Comparison of ENCODE assay signal across 1 cellular context in the genomic region with DNA sequence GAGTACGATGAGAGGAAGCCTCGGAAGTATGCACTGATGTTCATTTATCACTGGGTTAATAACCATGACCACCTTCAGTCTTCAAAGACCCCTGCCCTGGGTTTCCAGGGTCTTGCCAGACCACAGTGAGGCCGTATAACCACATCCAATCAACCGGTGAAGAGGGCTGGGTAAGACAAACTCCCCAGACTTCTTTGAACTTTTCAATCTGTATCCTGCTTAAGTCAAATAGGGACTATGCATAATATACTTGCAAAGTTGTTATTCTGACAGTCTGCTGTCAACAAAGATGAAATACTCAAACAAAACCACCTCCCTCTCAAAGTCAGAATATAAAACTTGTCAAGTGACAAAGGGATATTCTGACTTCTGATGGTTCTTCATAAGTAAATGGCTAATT.
TF ChIP-seq lines count a peak whose summit lies in the region.

No MANE protein-coding gene starts in this region.

TF ChIP-seq in GM23338, 12 proteins besides CTCF, POLR2A, EP300 and RAD21 (continued from another document):
- TF ChIP-seq, protein P1, sequence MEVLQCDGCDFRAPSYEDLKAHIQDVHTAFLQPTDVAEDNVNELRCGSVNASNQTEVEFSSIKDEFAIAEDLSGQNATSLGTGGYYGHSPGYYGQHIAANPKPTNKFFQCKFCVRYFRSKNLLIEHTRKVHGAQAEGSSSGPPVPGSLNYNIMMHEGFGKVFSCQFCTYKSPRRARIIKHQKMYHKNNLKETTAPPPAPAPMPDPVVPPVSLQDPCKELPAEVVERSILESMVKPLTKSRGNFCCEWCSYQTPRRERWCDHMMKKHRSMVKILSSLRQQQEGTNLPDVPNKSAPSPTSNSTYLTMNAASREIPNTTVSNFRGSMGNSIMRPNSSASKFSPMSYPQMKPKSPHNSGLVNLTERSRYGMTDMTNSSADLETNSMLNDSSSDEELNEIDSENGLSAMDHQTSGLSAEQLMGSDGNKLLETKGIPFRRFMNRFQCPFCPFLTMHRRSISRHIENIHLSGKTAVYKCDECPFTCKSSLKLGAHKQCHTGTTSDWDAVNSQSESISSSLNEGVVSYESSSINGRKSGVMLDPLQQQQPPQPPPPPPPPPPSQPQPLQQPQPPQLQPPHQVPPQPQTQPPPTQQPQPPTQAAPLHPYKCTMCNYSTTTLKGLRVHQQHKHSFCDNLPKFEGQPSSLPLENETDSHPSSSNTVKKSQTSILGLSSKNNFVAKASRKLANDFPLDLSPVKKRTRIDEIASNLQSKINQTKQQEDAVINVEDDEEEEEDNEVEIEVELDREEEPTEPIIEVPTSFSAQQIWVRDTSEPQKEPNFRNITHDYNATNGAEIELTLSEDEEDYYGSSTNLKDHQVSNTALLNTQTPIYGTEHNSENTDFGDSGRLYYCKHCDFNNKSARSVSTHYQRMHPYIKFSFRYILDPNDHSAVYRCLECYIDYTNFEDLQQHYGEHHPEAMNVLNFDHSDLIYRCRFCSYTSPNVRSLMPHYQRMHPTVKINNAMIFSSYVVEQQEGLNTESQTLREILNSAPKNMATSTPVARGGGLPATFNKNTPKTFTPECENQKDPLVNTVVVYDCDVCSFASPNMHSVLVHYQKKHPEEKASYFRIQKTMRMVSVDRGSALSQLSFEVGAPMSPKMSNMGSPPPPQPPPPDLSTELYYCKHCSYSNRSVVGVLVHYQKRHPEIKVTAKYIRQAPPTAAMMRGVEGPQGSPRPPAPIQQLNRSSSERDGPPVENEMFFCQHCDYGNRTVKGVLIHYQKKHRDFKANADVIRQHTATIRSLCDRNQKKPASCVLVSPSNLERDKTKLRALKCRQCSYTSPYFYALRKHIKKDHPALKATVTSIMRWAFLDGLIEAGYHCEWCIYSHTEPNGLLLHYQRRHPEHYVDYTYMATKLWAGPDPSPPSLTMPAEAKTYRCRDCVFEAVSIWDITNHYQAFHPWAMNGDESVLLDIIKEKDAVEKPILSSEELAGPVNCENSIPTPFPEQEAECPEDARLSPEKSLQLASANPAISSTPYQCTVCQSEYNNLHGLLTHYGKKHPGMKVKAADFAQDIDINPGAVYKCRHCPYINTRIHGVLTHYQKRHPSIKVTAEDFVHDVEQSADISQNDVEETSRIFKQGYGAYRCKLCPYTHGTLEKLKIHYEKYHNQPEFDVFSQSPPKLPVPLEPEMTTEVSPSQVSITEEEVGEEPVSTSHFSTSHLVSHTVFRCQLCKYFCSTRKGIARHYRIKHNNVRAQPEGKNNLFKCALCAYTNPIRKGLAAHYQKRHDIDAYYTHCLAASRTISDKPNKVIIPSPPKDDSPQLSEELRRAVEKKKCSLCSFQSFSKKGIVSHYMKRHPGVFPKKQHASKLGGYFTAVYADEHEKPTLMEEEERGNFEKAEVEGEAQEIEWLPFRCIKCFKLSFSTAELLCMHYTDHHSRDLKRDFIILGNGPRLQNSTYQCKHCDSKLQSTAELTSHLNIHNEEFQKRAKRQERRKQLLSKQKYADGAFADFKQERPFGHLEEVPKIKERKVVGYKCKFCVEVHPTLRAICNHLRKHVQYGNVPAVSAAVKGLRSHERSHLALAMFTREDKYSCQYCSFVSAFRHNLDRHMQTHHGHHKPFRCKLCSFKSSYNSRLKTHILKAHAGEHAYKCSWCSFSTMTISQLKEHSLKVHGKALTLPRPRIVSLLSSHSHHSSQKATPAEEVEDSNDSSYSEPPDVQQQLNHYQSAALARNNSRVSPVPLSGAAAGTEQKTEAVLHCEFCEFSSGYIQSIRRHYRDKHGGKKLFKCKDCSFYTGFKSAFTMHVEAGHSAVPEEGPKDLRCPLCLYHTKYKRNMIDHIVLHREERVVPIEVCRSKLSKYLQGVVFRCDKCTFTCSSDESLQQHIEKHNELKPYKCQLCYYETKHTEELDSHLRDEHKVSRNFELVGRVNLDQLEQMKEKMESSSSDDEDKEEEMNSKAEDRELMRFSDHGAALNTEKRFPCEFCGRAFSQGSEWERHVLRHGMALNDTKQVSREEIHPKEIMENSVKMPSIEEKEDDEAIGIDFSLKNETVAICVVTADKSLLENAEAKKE (CRISPR knock-in tag; IDR thresholded peaks at IDR 0.05) = no peak
- TF ChIP-seq EZH2phosphoT487 (IDR thresholded peaks at IDR 0.05; ENCODE audit: unreplicated experiment) = no peak
- TF ChIP-seq, protein P2, sequence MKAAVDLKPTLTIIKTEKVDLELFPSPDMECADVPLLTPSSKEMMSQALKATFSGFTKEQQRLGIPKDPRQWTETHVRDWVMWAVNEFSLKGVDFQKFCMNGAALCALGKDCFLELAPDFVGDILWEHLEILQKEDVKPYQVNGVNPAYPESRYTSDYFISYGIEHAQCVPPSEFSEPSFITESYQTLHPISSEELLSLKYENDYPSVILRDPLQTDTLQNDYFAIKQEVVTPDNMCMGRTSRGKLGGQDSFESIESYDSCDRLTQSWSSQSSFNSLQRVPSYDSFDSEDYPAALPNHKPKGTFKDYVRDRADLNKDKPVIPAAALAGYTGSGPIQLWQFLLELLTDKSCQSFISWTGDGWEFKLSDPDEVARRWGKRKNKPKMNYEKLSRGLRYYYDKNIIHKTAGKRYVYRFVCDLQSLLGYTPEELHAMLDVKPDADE (IDR thresholded peaks at IDR 0.05) = no peak
- TF ChIP-seq STAT1 (IDR thresholded peaks at IDR 0.05; ENCODE audit: unreplicated experiment) = no peak
- TF ChIP-seq, protein P3, sequence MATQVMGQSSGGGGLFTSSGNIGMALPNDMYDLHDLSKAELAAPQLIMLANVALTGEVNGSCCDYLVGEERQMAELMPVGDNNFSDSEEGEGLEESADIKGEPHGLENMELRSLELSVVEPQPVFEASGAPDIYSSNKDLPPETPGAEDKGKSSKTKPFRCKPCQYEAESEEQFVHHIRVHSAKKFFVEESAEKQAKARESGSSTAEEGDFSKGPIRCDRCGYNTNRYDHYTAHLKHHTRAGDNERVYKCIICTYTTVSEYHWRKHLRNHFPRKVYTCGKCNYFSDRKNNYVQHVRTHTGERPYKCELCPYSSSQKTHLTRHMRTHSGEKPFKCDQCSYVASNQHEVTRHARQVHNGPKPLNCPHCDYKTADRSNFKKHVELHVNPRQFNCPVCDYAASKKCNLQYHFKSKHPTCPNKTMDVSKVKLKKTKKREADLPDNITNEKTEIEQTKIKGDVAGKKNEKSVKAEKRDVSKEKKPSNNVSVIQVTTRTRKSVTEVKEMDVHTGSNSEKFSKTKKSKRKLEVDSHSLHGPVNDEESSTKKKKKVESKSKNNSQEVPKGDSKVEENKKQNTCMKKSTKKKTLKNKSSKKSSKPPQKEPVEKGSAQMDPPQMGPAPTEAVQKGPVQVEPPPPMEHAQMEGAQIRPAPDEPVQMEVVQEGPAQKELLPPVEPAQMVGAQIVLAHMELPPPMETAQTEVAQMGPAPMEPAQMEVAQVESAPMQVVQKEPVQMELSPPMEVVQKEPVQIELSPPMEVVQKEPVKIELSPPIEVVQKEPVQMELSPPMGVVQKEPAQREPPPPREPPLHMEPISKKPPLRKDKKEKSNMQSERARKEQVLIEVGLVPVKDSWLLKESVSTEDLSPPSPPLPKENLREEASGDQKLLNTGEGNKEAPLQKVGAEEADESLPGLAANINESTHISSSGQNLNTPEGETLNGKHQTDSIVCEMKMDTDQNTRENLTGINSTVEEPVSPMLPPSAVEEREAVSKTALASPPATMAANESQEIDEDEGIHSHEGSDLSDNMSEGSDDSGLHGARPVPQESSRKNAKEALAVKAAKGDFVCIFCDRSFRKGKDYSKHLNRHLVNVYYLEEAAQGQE (IDR thresholded peaks at IDR 0.05; ENCODE audit: unreplicated experiment) = no peak
- no peak for TF ChIP-seq ZNF331 (CRISPR knock-in tag; IDR thresholded peaks at IDR 0.05; ENCODE audit: low read depth)
- no peak for TF ChIP-seq POLR2AphosphoS5 (IDR thresholded peaks at IDR 0.05; ENCODE audit: low read depth)
- TF ChIP-seq EZH2 (IDR thresholded peaks at IDR 0.05; ENCODE audit: low read depth, unreplicated experiment) = no peak
